3 cellular contexts compared by ENCODE assay signal in genomic region chr1:211653329-211653728, GRCh38.
TF ChIP-seq lines count a peak whose summit lies in the region.

No MANE protein-coding gene starts in this region.

TF ChIP-seq in HCT116, 20 proteins besides CTCF, POLR2A, EP300 and RAD21:
- TF ChIP-seq CEBPB (IDR thresholded peaks at IDR 0.05; ENCODE audit: low read depth) = peak; percentile 93
- no peak for TF ChIP-seq YY1 (IDR thresholded peaks at IDR 0.05; ENCODE audit: extremely low read depth, insufficient replicate concordance, low read depth, low read length)

TF ChIP-seq in K562, 482 proteins besides CTCF, POLR2A, EP300 and RAD21:
- TF ChIP-seq ZBTB40 (IDR thresholded peaks at IDR 0.05) = no peak
- TF ChIP-seq ZBTB40 (CRISPR knock-in tag; IDR thresholded peaks at IDR 0.05) = no peak
- TF ChIP-seq CEBPB (tag; IDR thresholded peaks at IDR 0.05) = peak; percentile 90
- TF ChIP-seq, protein P1, sequence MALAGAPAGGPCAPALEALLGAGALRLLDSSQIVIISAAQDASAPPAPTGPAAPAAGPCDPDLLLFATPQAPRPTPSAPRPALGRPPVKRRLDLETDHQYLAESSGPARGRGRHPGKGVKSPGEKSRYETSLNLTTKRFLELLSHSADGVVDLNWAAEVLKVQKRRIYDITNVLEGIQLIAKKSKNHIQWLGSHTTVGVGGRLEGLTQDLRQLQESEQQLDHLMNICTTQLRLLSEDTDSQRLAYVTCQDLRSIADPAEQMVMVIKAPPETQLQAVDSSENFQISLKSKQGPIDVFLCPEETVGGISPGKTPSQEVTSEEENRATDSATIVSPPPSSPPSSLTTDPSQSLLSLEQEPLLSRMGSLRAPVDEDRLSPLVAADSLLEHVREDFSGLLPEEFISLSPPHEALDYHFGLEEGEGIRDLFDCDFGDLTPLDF (CRISPR knock-in tag; IDR thresholded peaks at IDR 0.05) = no peak
- no peak for TF ChIP-seq YY1 (IDR thresholded peaks at IDR 0.05; ENCODE audit: borderline replicate concordance in 1 of 3, control insufficient read depth in 1 of 3, extremely low read depth in 1 of 3, insufficient read depth in 3 of 3, insufficient read length in 1 of 3, insufficient replicate concordance in 2 of 3, low read depth in 1 of 3, low read length in 2 of 3)
- TF ChIP-seq CEBPG (CRISPR knock-in tag; IDR thresholded peaks at IDR 0.05) = no peak
- peak in 1 of 2 experiments; percentile 67; a peak in 3 of 4 replicates for TF ChIP-seq CEBPG (tag; conservative IDR thresholded peaks at IDR 0.05 in 1 of 2, IDR thresholded peaks at IDR 0.05 in 1 of 2)
- no peak for TF ChIP-seq ETS2 (tag; IDR thresholded peaks at IDR 0.05; ENCODE audit: borderline replicate concordance, poor library complexity, severe bottlenecking)
TF ChIP-seq in K562: peak in this region for 2.

TF ChIP-seq in HepG2, 621 proteins besides CTCF, POLR2A, EP300 and RAD21 (continues in another document):
- TF ChIP-seq CEBPB (IDR thresholded peaks at IDR 0.05; ENCODE audit: borderline replicate concordance, low read depth, low read length) (peak; percentile 83), CEBPG (CRISPR knock-in tag; IDR thresholded peaks at IDR 0.05) (peak; percentile 82), SP5 (CRISPR knock-in tag; IDR thresholded peaks at IDR 0.05; ENCODE audit: borderline replicate concordance, low read depth) (0 out of 2 replicates have a peak, but pooled peaks have one; percentile 25), SYNCRIP (IDR thresholded peaks at IDR 0.05; ENCODE audit: insufficient read depth, low read depth, low read length) (no peak), MIER3 (CRISPR knock-in tag; IDR thresholded peaks at IDR 0.05; ENCODE audit: borderline replicate concordance) (no peak), CREB3 (CRISPR knock-in tag; IDR thresholded peaks at IDR 0.05) (no peak), LCORL (IDR thresholded peaks at IDR 0.05) (no peak), LCORL (CRISPR knock-in tag; IDR thresholded peaks at IDR 0.05) (peak; percentile 18; the same call in 1 of the 2 replicates), ZNF556 (CRISPR knock-in tag; IDR thresholded peaks at IDR 0.05; ENCODE audit: borderline replicate concordance) (no peak), MED1 (CRISPR knock-in tag; IDR thresholded peaks at IDR 0.05) (no peak), FOXP4 (CRISPR knock-in tag; IDR thresholded peaks at IDR 0.05) (peak; percentile 55; the same call in 1 of the 2 replicates), ZNF639 (CRISPR knock-in tag; conservative IDR thresholded peaks at IDR 0.05) (no peak), ZNF33A (CRISPR knock-in tag; IDR thresholded peaks at IDR 0.05; ENCODE audit: borderline replicate concordance) (no peak), FOXP1 (IDR thresholded peaks at IDR 0.05) (no peak), FOXP1 (CRISPR knock-in tag; IDR thresholded peaks at IDR 0.05) (peak; percentile 58), ZNF777 (CRISPR knock-in tag; IDR thresholded peaks at IDR 0.05) (no peak), ZSCAN5A (CRISPR knock-in tag; IDR thresholded peaks at IDR 0.05; ENCODE audit: borderline replicate concordance) (no peak), FOSL2 (CRISPR knock-in tag; IDR thresholded peaks at IDR 0.05) (0 out of 2 replicates have a peak, but pooled peaks have one; percentile 17), ZNF101 (CRISPR knock-in tag; IDR thresholded peaks at IDR 0.05; ENCODE audit: borderline replicate concordance, low read depth) (no peak), TEAD3 (CRISPR knock-in tag; optimal IDR thresholded peaks at IDR 0.05; ENCODE audit: borderline replicate concordance) (peak; percentile 91), ZNF460 (CRISPR knock-in tag; IDR thresholded peaks at IDR 0.05; ENCODE audit: borderline replicate concordance) (peak; percentile 87), ZNF230 (CRISPR knock-in tag; IDR thresholded peaks at IDR 0.05) (no peak), ZNF121 (CRISPR knock-in tag; IDR thresholded peaks at IDR 0.05) (no peak), ZNF724P (CRISPR knock-in tag; IDR thresholded peaks at IDR 0.05; ENCODE audit: borderline replicate concordance) (0 out of 2 replicates have a peak, but pooled peaks have one; percentile 49), TEAD2 (CRISPR knock-in tag; IDR thresholded peaks at IDR 0.05) (no peak), AHR (CRISPR knock-in tag; IDR thresholded peaks at IDR 0.05) (no peak)
- TF ChIP-seq, protein P2, sequence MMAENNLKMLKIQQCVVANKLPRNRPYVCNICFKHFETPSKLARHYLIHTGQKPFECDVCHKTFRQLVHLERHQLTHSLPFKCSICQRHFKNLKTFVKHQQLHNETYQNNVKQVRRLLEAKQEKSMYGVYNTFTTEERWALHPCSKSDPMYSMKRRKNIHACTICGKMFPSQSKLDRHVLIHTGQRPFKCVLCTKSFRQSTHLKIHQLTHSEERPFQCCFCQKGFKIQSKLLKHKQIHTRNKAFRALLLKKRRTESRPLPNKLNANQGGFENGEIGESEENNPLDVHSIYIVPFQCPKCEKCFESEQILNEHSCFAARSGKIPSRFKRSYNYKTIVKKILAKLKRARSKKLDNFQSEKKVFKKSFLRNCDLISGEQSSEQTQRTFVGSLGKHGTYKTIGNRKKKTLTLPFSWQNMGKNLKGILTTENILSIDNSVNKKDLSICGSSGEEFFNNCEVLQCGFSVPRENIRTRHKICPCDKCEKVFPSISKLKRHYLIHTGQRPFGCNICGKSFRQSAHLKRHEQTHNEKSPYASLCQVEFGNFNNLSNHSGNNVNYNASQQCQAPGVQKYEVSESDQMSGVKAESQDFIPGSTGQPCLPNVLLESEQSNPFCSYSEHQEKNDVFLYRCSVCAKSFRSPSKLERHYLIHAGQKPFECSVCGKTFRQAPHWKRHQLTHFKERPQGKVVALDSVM (CRISPR knock-in tag; IDR thresholded peaks at IDR 0.05) = peak; percentile 29; the same call in 1 of the 2 replicates
- TF ChIP-seq, protein P3, sequence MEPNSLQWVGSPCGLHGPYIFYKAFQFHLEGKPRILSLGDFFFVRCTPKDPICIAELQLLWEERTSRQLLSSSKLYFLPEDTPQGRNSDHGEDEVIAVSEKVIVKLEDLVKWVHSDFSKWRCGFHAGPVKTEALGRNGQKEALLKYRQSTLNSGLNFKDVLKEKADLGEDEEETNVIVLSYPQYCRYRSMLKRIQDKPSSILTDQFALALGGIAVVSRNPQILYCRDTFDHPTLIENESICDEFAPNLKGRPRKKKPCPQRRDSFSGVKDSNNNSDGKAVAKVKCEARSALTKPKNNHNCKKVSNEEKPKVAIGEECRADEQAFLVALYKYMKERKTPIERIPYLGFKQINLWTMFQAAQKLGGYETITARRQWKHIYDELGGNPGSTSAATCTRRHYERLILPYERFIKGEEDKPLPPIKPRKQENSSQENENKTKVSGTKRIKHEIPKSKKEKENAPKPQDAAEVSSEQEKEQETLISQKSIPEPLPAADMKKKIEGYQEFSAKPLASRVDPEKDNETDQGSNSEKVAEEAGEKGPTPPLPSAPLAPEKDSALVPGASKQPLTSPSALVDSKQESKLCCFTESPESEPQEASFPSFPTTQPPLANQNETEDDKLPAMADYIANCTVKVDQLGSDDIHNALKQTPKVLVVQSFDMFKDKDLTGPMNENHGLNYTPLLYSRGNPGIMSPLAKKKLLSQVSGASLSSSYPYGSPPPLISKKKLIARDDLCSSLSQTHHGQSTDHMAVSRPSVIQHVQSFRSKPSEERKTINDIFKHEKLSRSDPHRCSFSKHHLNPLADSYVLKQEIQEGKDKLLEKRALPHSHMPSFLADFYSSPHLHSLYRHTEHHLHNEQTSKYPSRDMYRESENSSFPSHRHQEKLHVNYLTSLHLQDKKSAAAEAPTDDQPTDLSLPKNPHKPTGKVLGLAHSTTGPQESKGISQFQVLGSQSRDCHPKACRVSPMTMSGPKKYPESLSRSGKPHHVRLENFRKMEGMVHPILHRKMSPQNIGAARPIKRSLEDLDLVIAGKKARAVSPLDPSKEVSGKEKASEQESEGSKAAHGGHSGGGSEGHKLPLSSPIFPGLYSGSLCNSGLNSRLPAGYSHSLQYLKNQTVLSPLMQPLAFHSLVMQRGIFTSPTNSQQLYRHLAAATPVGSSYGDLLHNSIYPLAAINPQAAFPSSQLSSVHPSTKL (CRISPR knock-in tag; IDR thresholded peaks at IDR 0.05) = 0 out of 2 replicates have a peak, but pooled peaks have one; percentile 18
- TF ChIP-seq, protein P4, sequence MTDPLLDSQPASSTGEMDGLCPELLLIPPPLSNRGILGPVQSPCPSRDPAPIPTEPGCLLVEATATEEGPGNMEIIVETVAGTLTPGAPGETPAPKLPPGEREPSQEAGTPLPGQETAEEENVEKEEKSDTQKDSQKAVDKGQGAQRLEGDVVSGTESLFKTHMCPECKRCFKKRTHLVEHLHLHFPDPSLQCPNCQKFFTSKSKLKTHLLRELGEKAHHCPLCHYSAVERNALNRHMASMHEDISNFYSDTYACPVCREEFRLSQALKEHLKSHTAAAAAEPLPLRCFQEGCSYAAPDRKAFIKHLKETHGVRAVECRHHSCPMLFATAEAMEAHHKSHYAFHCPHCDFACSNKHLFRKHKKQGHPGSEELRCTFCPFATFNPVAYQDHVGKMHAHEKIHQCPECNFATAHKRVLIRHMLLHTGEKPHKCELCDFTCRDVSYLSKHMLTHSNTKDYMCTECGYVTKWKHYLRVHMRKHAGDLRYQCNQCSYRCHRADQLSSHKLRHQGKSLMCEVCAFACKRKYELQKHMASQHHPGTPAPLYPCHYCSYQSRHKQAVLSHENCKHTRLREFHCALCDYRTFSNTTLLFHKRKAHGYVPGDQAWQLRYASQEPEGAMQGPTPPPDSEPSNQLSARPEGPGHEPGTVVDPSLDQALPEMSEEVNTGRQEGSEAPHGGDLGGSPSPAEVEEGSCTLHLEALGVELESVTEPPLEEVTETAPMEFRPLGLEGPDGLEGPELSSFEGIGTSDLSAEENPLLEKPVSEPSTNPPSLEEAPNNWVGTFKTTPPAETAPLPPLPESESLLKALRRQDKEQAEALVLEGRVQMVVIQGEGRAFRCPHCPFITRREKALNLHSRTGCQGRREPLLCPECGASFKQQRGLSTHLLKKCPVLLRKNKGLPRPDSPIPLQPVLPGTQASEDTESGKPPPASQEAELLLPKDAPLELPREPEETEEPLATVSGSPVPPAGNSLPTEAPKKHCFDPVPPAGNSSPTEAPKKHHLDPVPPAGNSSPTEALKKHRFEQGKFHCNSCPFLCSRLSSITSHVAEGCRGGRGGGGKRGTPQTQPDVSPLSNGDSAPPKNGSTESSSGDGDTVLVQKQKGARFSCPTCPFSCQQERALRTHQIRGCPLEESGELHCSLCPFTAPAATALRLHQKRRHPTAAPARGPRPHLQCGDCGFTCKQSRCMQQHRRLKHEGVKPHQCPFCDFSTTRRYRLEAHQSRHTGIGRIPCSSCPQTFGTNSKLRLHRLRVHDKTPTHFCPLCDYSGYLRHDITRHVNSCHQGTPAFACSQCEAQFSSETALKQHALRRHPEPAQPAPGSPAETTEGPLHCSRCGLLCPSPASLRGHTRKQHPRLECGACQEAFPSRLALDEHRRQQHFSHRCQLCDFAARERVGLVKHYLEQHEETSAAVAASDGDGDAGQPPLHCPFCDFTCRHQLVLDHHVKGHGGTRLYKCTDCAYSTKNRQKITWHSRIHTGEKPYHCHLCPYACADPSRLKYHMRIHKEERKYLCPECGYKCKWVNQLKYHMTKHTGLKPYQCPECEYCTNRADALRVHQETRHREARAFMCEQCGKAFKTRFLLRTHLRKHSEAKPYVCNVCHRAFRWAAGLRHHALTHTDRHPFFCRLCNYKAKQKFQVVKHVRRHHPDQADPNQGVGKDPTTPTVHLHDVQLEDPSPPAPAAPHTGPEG (CRISPR knock-in tag; IDR thresholded peaks at IDR 0.05) = no peak
- TF ChIP-seq, protein P5, sequence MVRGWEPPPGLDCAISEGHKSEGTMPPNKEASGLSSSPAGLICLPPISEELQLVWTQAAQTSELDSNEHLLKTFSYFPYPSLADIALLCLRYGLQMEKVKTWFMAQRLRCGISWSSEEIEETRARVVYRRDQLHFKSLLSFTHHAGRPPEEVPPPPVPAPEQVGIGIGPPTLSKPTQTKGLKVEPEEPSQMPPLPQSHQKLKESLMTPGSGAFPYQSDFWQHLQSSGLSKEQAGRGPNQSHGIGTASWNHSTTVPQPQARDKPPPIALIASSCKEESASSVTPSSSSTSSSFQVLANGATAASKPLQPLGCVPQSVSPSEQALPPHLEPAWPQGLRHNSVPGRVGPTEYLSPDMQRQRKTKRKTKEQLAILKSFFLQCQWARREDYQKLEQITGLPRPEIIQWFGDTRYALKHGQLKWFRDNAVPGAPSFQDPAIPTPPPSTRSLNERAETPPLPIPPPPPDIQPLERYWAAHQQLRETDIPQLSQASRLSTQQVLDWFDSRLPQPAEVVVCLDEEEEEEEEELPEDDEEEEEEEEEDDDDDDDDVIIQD (CRISPR knock-in tag; IDR thresholded peaks at IDR 0.05; ENCODE audit: low read depth) = no peak
